8 cellular contexts compared by ENCODE assay signal in genomic region chr6:139137716-139138115, GRCh38. TPM values are rescaled to one million over a fixed set of nuclear protein-coding genes. Genes with fewer than 3 reads are reported as not detected.
DNase-seq lines count a peak whose midpoint lies in the region; ATAC-seq and TF ChIP-seq lines count a peak whose summit lies in the region.
"Had no signal": no experiment of that assay in that cellular context is flagged by ENCODE, and none has a peak within 500 bp of the region (broad histone marks: within the 10 kb centered on the region; RNA-seq: fewer than 3 reads in every experiment).

No MANE protein-coding gene starts in this region.

- no peaks in the 10 kb centered on the region for H3K9me2 ChIP-seq in OCI-LY7 (ENCODE audit: insufficient read depth, low read length)

- no peak overlapping the region for H3K27ac ChIP-seq in OCI-LY7 (ENCODE audit: low read depth, low read length, poor library complexity, severe bottlenecking)

- no peak for TF ChIP-seq CTCF in Calu3 (IDR thresholded peaks at IDR 0.05; ENCODE audit: unreplicated experiment)
- TF ChIP-seq CTCF in OCI-LY7 (conservative IDR thresholded peaks at IDR 0.05; ENCODE audit: low read length), result no peak
- TF ChIP-seq CTCF in osteocyte (IDR thresholded peaks at IDR 0.05), result no peak

- H3K36me3 Mint-ChIP-seq in Calu3 (ENCODE audit: insufficient read depth, unreplicated experiment), result peaks cover 19% of the 10 kb centered on the region
- peaks cover 7% of the 10 kb centered on the region for H3K36me3 Mint-ChIP-seq in osteocyte (ENCODE audit: unreplicated experiment)

- H3K36me3 ChIP-seq in OCI-LY7 (ENCODE audit: insufficient read depth, low read length), result peaks cover 25% of the 10 kb centered on the region

- CTCF ChIA-PET in Calu3 (lab: Charles Lee) (interaction anchor here (1.0 kb wide), 1 partner anchor 237 kb away, joined by 3 read pairs; the partner anchor contains the start of gene CITED2), OCI-LY7 (lab: Charles Lee; ENCODE audit: unreplicated experiment) (interaction anchor here (1.0 kb wide), 2 partner anchors 9 to 15 kb away, joined by 3 read pairs; no protein-coding TSS in a partner anchor)

- H3K27me3 Mint-ChIP-seq in Calu3 (ENCODE audit: unreplicated experiment) (no peaks in the 10 kb centered on the region), osteocyte (ENCODE audit: unreplicated experiment) (no peaks in the 10 kb centered on the region)

- POLR2A ChIA-PET in OCI-LY7 (lab: Charles Lee), result interaction anchor here (0.5 to 2.2 kb wide), 20 partner anchors 9 to 237 kb away, joined by 3 to 10 read pairs (median 5); partner anchors contain the start of gene CITED2

- no peak overlapping the region for H3K4me3 Mint-ChIP-seq in Calu3 (ENCODE audit: low read depth, unreplicated experiment)
- H3K4me3 Mint-ChIP-seq in osteocyte (ENCODE audit: unreplicated experiment), result peak overlapping the region; percentile 86

- H2AFZ ChIP-seq in OCI-LY7 (ENCODE audit: low read length), result no peak overlapping the region

- H3K9me3 Mint-ChIP-seq in Calu3 (ENCODE audit: low read depth, unreplicated experiment) (no peaks in the 10 kb centered on the region), osteocyte (ENCODE audit: unreplicated experiment) (no peaks in the 10 kb centered on the region)

- ATAC-seq in HG03025 (IDR thresholded peaks at IDR 0.05; ENCODE audit: low FRiP score, unreplicated experiment), result no peak

- 0 out of 2 replicates have a peak, but pooled peaks cover 4% of the 10 kb centered on the region for H4K20me1 ChIP-seq in OCI-LY7 (ENCODE audit: insufficient read depth, low read length)

- TSS peak; percentile 44 for BruUV-seq in Calu3 (replicated peaks; lab: Mats Ljungman, UMichigan)
- TSS peak; percentile 54 for BruUV-seq in OCI-LY7 (replicated peaks; lab: Mats Ljungman, UMichigan)

- H3K4me3 ChIP-seq in OCI-LY7 (ENCODE audit: low read depth, low read length, poor library complexity, severe bottlenecking), result no peak overlapping the region

- no peaks in the 10 kb centered on the region for H3K9me3 ChIP-seq in OCI-LY7 (ENCODE audit: low read length)

- H3K4me1 Mint-ChIP-seq in Calu3 (ENCODE audit: low read depth, unreplicated experiment), result no peaks in the 10 kb centered on the region
- peaks cover 33% of the 10 kb centered on the region for H3K4me1 Mint-ChIP-seq in osteocyte (ENCODE audit: unreplicated experiment)

- H3K79me2 ChIP-seq in OCI-LY7 (ENCODE audit: insufficient read depth, low read depth, low read length), result peaks cover 56% of the 10 kb centered on the region; the same call in 1 of the 2 replicates

- peaks cover 31% of the 10 kb centered on the region for H3K4me1 ChIP-seq in OCI-LY7 (ENCODE audit: insufficient read depth, low read length, poor library complexity, severe bottlenecking)

- intact Hi-C loops in Calu3 (cut with micrococcal nuclease; ENCODE audit: unreplicated experiment), result no loop called here
- intact Hi-C loops in OCI-LY7 (cut with micrococcal nuclease; ENCODE audit: unreplicated experiment), result loop anchor here (5.0 to 10.0 kb wide), 2 partner anchors 150 to 1577 kb away; partner anchors contain the start of gene REPS1

- H3K27ac Mint-ChIP-seq in Calu3 (ENCODE audit: unreplicated experiment) (no peak overlapping the region), osteocyte (ENCODE audit: unreplicated experiment) (peak overlapping the region; percentile 58)

- no peak for DNase-seq in Calu3
- no peak for DNase-seq in OCI-LY7 (ENCODE audit: low spot score)
- peak; percentile 49 for DNase-seq in fibroblast of gingiva (ENCODE audit: low read depth)
- DNase-seq in osteocyte (ENCODE audit: extremely low spot score, unreplicated experiment), result no peak
- no peak for DNase-seq in NCI-H345 treated with DMSO at 0.1 percent for 48 hours (lab: John Stamatoyannopoulos, UW; ENCODE audit: unreplicated experiment)
- no peak for DNase-seq in stimulated activated CD4-positive, alpha-beta T cell treated with anti-CD3 and anti-CD28 coated beads, Interleukin-12 subunit alpha, Interleukin-12 subunit beta, amount 100 ng/mL, for 4 hours
- DNase-seq: NCI-H1417 had no signal

- peak overlapping the region; percentile 87 for H3K4me2 ChIP-seq in OCI-LY7 (ENCODE audit: low read length)

RNA-seq across cellular contexts. Expression of gene HECA, which starts 2.8 kb away (rescaled TPM):
- 7.1 and 7.5 TPM in 2 replicates for total RNA-seq in Calu3 (2022)
- 15.7 and 21.9 TPM in 2 replicates for total RNA-seq in OCI-LY7 (2014; rRNA removed; shearing (Covaris generic))
- total RNA-seq in OCI-LY7 (2022), result 23.3 and 27.3 TPM in 2 replicates
- 24.3 and 26.2 TPM in 2 replicates for total RNA-seq in osteocyte
